In genomic region chr9:29691758-29692407, GRCh38 we compare ENCODE assay signal across 10 cellular contexts.
DNase-seq lines count a peak whose midpoint lies in the region; FAIRE-seq and TF ChIP-seq lines count a peak whose summit lies in the region.
"Had no signal": no experiment of that assay in that cellular context is flagged by ENCODE, and none has a peak within 500 bp of the region (broad histone marks: within the 10 kb centered on the region; RNA-seq: fewer than 3 reads in every experiment).

No MANE protein-coding gene starts in this region.

- H3K4me3 ChIP-seq in Loucy (ENCODE audit: low read length, poor library complexity, severe bottlenecking) (no peak overlapping the region), astrocyte of the spinal cord (ENCODE audit: low read depth, low read length) (no peak overlapping the region), neural progenitor cell (no peak overlapping the region), kidney (ENCODE audit: low read length in 2 of 2) (no peak overlapping the region)

- intact Hi-C loops in kidney (cut with DNase I): no loop called here

- H3K9me2 ChIP-seq in Loucy (replicated peaks; ENCODE audit: low read depth, low read length): no peaks in the 10 kb centered on the region

- no peaks in the 10 kb centered on the region for H4K20me1 ChIP-seq in Loucy (ENCODE audit: insufficient read depth, low read length, poor library complexity, severe bottlenecking)
- no peaks in the 10 kb centered on the region for H4K20me1 ChIP-seq in neural progenitor cell (ENCODE audit: low read depth)

- H3K4me1 Mint-ChIP-seq in neural progenitor cell: no peaks in the 10 kb centered on the region
- H3K4me1 Mint-ChIP-seq: activated naive CD4-positive, alpha-beta T cell treated with anti-CD3 and anti-CD28 coated beads, Interleukin-2, amount 50 U/mL, for 24 hours had no signal

- in situ Hi-C loops in astrocyte of the spinal cord (cut with HindIII; ENCODE audit: low sequenced_read_pairs): no loop called here

- no peaks in the 10 kb centered on the region for H3K27me3 ChIP-seq in Loucy (ENCODE audit: insufficient read depth, low read length, poor library complexity, severe bottlenecking)
- no peaks in the 10 kb centered on the region for H3K27me3 ChIP-seq in neural progenitor cell

- H3K4me2 ChIP-seq in Loucy (ENCODE audit: low read depth, low read length, poor library complexity, severe bottlenecking) (no peak overlapping the region), neural progenitor cell (no peak overlapping the region)

- peak overlapping the region; percentile 20; the same call in 1 of the 2 replicates for H2AFZ ChIP-seq in Loucy (ENCODE audit: low read length)
- no peak overlapping the region for H2AFZ ChIP-seq in neural progenitor cell (replicated peaks)

- H3K9me3 ChIP-seq in Loucy (ENCODE audit: insufficient read depth, low read depth, low read length) (no peaks in the 10 kb centered on the region), neural progenitor cell (ENCODE audit: low read depth) (no peaks in the 10 kb centered on the region), kidney (ENCODE audit: control insufficient read depth in 1 of 2, low read length in 2 of 2) (no peaks in the 10 kb centered on the region)

- TF ChIP-seq CTCF in Loucy (conservative IDR thresholded peaks at IDR 0.05; ENCODE audit: low read length): peak; percentile 61
- peak; percentile 50 for TF ChIP-seq CTCF in astrocyte of the spinal cord (IDR thresholded peaks at IDR 0.05; ENCODE audit: low read depth, low read length)
- TF ChIP-seq CTCF in neural progenitor cell (IDR thresholded peaks at IDR 0.05): peak; percentile 72
- TF ChIP-seq CTCF in kidney (IDR thresholded peaks at IDR 0.05; ENCODE audit: borderline replicate concordance, extremely low read depth, insufficient read depth): no peak

- H3K4me1 ChIP-seq in Loucy (ENCODE audit: insufficient read depth, low read length, poor library complexity, severe bottlenecking) (no peaks in the 10 kb centered on the region), neural progenitor cell (no peaks in the 10 kb centered on the region), kidney (ENCODE audit: control insufficient read depth in 1 of 2, insufficient read depth in 1 of 2, low read depth in 1 of 2, low read length in 2 of 2) (no peaks in the 10 kb centered on the region)

- no peak overlapping the region for H3K27ac Mint-ChIP-seq in neural progenitor cell
- H3K27ac Mint-ChIP-seq: activated naive CD4-positive, alpha-beta T cell treated with anti-CD3 and anti-CD28 coated beads, Interleukin-2, amount 50 U/mL, for 24 hours had no signal

- no peak overlapping the region for H3K4me3 Mint-ChIP-seq in neural progenitor cell
- H3K4me3 Mint-ChIP-seq: activated naive CD4-positive, alpha-beta T cell treated with anti-CD3 and anti-CD28 coated beads, Interleukin-2, amount 50 U/mL, for 24 hours had no signal

- no peaks in the 10 kb centered on the region for H3K79me2 ChIP-seq in Loucy (ENCODE audit: insufficient read depth, low read length)
- H3K79me2 ChIP-seq in neural progenitor cell (ENCODE audit: low read depth): no peaks in the 10 kb centered on the region

- H3F3A ChIP-seq in Loucy (ENCODE audit: low read depth): no peaks in the 10 kb centered on the region
- H3F3A ChIP-seq in neural progenitor cell (ENCODE audit: low read depth): no peaks in the 10 kb centered on the region

- no peaks in the 10 kb centered on the region for H3K36me3 ChIP-seq in Loucy (ENCODE audit: insufficient read depth, low read length)
- no peaks in the 10 kb centered on the region for H3K36me3 ChIP-seq in neural progenitor cell
- H3K36me3 ChIP-seq in kidney (ENCODE audit: control insufficient read depth in 1 of 2, insufficient read depth in 2 of 2, low read length in 2 of 2): no peaks in the 10 kb centered on the region

- no peak for FAIRE-seq in kidney (lab: Jason Lieb, UNC)
- FAIRE-seq: A204.1 had no signal

- H3K27ac ChIP-seq in neural progenitor cell (no peak overlapping the region), kidney (ENCODE audit: low read depth in 2 of 2, low read length in 2 of 2) (no peak overlapping the region)

- DNase-seq in DMS 273 (lab: John Stamatoyannopoulos, UW; ENCODE audit: unreplicated experiment) (peak; percentile 62), DMS 273 treated with DMSO at 0.1 percent for 48 hours (lab: John Stamatoyannopoulos, UW) (no peak), astrocyte of the spinal cord (ENCODE audit: low read depth, low spot score) (peak; percentile 35), neural progenitor cell (ENCODE audit: low spot score) (peak; percentile 79), NCI-H510A (lab: John Stamatoyannopoulos, UW) (no peak), kidney (no peak), hippocampal formation (lab: John Stamatoyannopoulos, UW) (no peak)

- H3K9ac ChIP-seq in Loucy (ENCODE audit: low read depth, low read length, poor library complexity, severe bottlenecking): no peak overlapping the region
- H3K9ac ChIP-seq in neural progenitor cell: no peak overlapping the region
- H3K9ac ChIP-seq in kidney (ENCODE audit: low read length in 2 of 2): no peak overlapping the region

- H3K9me3 Mint-ChIP-seq in neural progenitor cell: no peaks in the 10 kb centered on the region

- H3K27me3 Mint-ChIP-seq in neural progenitor cell (ENCODE audit: insufficient read depth, low read depth): peaks cover 2% of the 10 kb centered on the region
- H3K27me3 Mint-ChIP-seq: activated naive CD4-positive, alpha-beta T cell treated with anti-CD3 and anti-CD28 coated beads, Interleukin-2, amount 50 U/mL, for 24 hours had no signal

- H3K36me3 Mint-ChIP-seq in neural progenitor cell: no peaks in the 10 kb centered on the region
- H3K36me3 Mint-ChIP-seq: activated naive CD4-positive, alpha-beta T cell treated with anti-CD3 and anti-CD28 coated beads, Interleukin-2, amount 50 U/mL, for 24 hours had no signal

Comparison
In these comparisons a context has a peak if more than half of its experiments do, and no peak if none do; other contexts are left out.
1. DNase-seq: peak in DMS 273 (single experiment), astrocyte of the spinal cord (single experiment) and neural progenitor cell (single experiment); none in DMS 273 treated with DMSO at 0.1 percent for 48 hours (single experiment), NCI-H510A (single experiment), kidney (single experiment) and hippocampal formation (0 of 2).